In genomic region chr3:33980252-33980651, GRCh38 we compare ENCODE assay signal across 9 cellular contexts.
DNase-seq lines count a peak whose midpoint lies in the region; ATAC-seq and TF ChIP-seq lines count a peak whose summit lies in the region.
"Had no signal": no experiment of that assay in that cellular context is flagged by ENCODE, and none has a peak within 500 bp of the region (broad histone marks: within the 10 kb centered on the region; RNA-seq: fewer than 3 reads in every experiment).

No MANE protein-coding gene starts in this region.

- TF ChIP-seq CTCF in astrocyte of the cerebellum (IDR thresholded peaks at IDR 0.05; ENCODE audit: low read depth, low read length, missing control alignments) (peak; percentile 76), lung (IDR thresholded peaks at IDR 0.05; ENCODE audit: control extremely low read depth, extremely low read depth) (no peak)
- no peak for TF ChIP-seq CTCF in CD4-positive, alpha-beta T cell (IDR thresholded peaks at IDR 0.05)

- H3K36me3 Mint-ChIP-seq in CD4-positive, alpha-beta T cell (ENCODE audit: low read depth), result no peaks in the 10 kb centered on the region

- intact Hi-C loops in CD4-positive, alpha-beta T cell (cut with DNase I, micrococcal nuclease), result no loop called here

- no peak for TF ChIP-seq EP300 in Ishikawa (IDR thresholded peaks at IDR 0.05; ENCODE audit: borderline replicate concordance)

- no peaks in the 10 kb centered on the region for H3K9me3 Mint-ChIP-seq in CD4-positive, alpha-beta T cell
- H3K9me3 Mint-ChIP-seq: stimulated activated naive CD8-positive, alpha-beta T cell treated with anti-CD3 and anti-CD28 coated beads, Interleukin-15, Interleukin-2, amounts not matched to agents 100 ng/mL and 50 ng/mL, for 24 hours had no signal

- H3K27me3 Mint-ChIP-seq in CD4-positive, alpha-beta T cell, result no peaks in the 10 kb centered on the region
- H3K27me3 Mint-ChIP-seq: stimulated activated naive CD8-positive, alpha-beta T cell treated with anti-CD3 and anti-CD28 coated beads, Interleukin-15, Interleukin-2, amounts not matched to agents 100 ng/mL and 50 ng/mL, for 24 hours had no signal

- no peaks in the 10 kb centered on the region for H3K9me3 ChIP-seq in lung (ENCODE audit: control insufficient read depth in 2 of 2, insufficient read depth in 1 of 2, low read length in 1 of 2)
- H3K9me3 ChIP-seq in CD4-positive, alpha-beta T cell (ENCODE audit: control insufficient read depth, low read length), result no peaks in the 10 kb centered on the region

- H3K4me1 ChIP-seq in lung (ENCODE audit: control insufficient read depth in 2 of 2, insufficient read depth in 2 of 2, low read length in 2 of 2), result no peaks in the 10 kb centered on the region

- CTCF ChIA-PET in CD4-positive, alpha-beta T cell (lab: Charles Lee), result no interaction called here

- no peaks in the 10 kb centered on the region for H3K4me1 Mint-ChIP-seq in CD4-positive, alpha-beta T cell (ENCODE audit: low read depth)

- H3K27me3 ChIP-seq in lung (ENCODE audit: control insufficient read depth, insufficient read depth), result no peaks in the 10 kb centered on the region
- no peaks in the 10 kb centered on the region for H3K27me3 ChIP-seq in CD4-positive, alpha-beta T cell (ENCODE audit: control insufficient read depth, insufficient read depth, low read length)

- peak; percentile 39 for ATAC-seq in lung (ENCODE audit: insufficient read depth, low FRiP score)
- ATAC-seq in GM19324 (IDR thresholded peaks at IDR 0.05; ENCODE audit: low FRiP score, unreplicated experiment), result no peak
- no peak for ATAC-seq in GM19023 (IDR thresholded peaks at IDR 0.05; ENCODE audit: unreplicated experiment)
- no peak for ATAC-seq in CD4-positive, alpha-beta T cell (ENCODE audit: poor library complexity)

- no peak overlapping the region for H3K27ac Mint-ChIP-seq in CD4-positive, alpha-beta T cell
- H3K27ac Mint-ChIP-seq: stimulated activated naive CD8-positive, alpha-beta T cell treated with anti-CD3 and anti-CD28 coated beads, Interleukin-15, Interleukin-2, amounts not matched to agents 100 ng/mL and 50 ng/mL, for 24 hours had no signal

- H3K27ac ChIP-seq in lung (ENCODE audit: low read depth in 1 of 2, low read length in 1 of 2), result no peak overlapping the region
- no peak overlapping the region for H3K27ac ChIP-seq in CD4-positive, alpha-beta T cell (ENCODE audit: low read depth, low read length)

- WGBS in lung, 2 donors, result 44 to 62% methylated on average over 3 of the region's 3 CpGs

- TF ChIP-seq RAD21 in Ishikawa (IDR thresholded peaks at IDR 0.05; ENCODE audit: low read depth), result peak; percentile 58

- no peak overlapping the region for H3K4me3 ChIP-seq in astrocyte of the cerebellum (ENCODE audit: low read depth, low read length)
- no peak overlapping the region for H3K4me3 ChIP-seq in lung

- DNase-seq in DMS53 treated with DMSO at 0.1 percent for 48 hours (lab: John Stamatoyannopoulos, UW; ENCODE audit: unreplicated experiment), result peak; percentile 14
- DNase-seq in astrocyte of the cerebellum (ENCODE audit: low read depth), result peak; percentile 44
- DNase-seq in lung (ENCODE audit: low spot score), result no peak
- DNase-seq in NCI-H187 treated with DMSO at 0.1 percent for 48 hours (lab: John Stamatoyannopoulos, UW), result no peak
- DNase-seq in CD4-positive, alpha-beta T cell, result no peak

- in situ Hi-C loops in astrocyte of the cerebellum (cut with HindIII; ENCODE audit: low sequenced_read_pairs), result no loop called here

- H3K4me3 Mint-ChIP-seq in CD4-positive, alpha-beta T cell, result no peak overlapping the region
- H3K4me3 Mint-ChIP-seq: stimulated activated naive CD8-positive, alpha-beta T cell treated with anti-CD3 and anti-CD28 coated beads, Interleukin-15, Interleukin-2, amounts not matched to agents 100 ng/mL and 50 ng/mL, for 24 hours had no signal

- POLR2A ChIA-PET in CD4-positive, alpha-beta T cell (lab: Charles Lee), result no interaction called here

- no peaks in the 10 kb centered on the region for H3K36me3 ChIP-seq in lung (ENCODE audit: control insufficient read depth in 2 of 2, insufficient read depth in 2 of 2, low read length in 2 of 2)

TF ChIP-seq in Ishikawa, 13 proteins besides CTCF, POLR2A, EP300 and RAD21:
- TF ChIP-seq FOXM1 (IDR thresholded peaks at IDR 0.05; ENCODE audit: borderline replicate concordance, low read depth) (no peak), REST (IDR thresholded peaks at IDR 0.05; ENCODE audit: low read depth) (no peak), NFIC (IDR thresholded peaks at IDR 0.05) (no peak), CEBPB (IDR thresholded peaks at IDR 0.05) (no peak), TAF1 (IDR thresholded peaks at IDR 0.05; ENCODE audit: low read depth) (no peak), CREB1 (IDR thresholded peaks at IDR 0.05; ENCODE audit: low read depth) (no peak), USF1 (IDR thresholded peaks at IDR 0.05) (no peak)

Comparison
In these comparisons a context has a peak if more than half of its experiments do, and no peak if none do; other contexts are left out.
1. DNase-seq: peak in DMS53 treated with DMSO at 0.1 percent for 48 hours (single experiment) and astrocyte of the cerebellum (single experiment); none in lung (single experiment), NCI-H187 treated with DMSO at 0.1 percent for 48 hours (single experiment) and CD4-positive, alpha-beta T cell (0 of 10).